In the genomic region with DNA sequence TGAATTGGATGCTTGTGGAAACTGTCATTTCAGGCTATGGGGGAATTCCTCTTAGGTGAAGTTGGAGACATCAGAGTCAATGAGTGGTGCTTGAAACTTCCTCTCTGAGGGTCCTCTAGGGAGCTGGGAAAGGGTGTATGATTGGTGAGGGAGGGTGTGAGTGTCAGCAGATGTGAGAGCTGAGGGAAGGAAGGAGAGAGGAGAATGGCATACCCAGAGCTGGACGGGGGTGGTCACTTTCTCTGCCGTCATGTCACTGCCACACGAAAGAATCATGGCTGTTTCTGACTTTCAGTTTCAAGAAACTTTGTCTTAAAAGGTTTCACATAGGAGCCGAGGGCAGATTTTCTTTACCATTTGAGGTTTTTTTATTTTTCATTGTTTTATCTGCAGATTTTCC, we compare ENCODE assay signal across 13 cellular contexts. TPM values are rescaled to one million over a fixed set of nuclear protein-coding genes. Genes with fewer than 3 reads are reported as not detected.
A peak's percentile ranks its signal among the peaks of the same experiment; 100 is the strongest.
DNase-seq lines count a peak whose midpoint lies in the region; ATAC-seq, FAIRE-seq and TF ChIP-seq lines count a peak whose summit lies in the region.
"Had no signal": no experiment of that assay in that cellular context is flagged by ENCODE, and none has a peak within 500 bp of the region (broad histone marks: within the 10 kb centered on the region; RNA-seq: fewer than 3 reads in every experiment).

No MANE protein-coding gene starts in this region.

- H3K27ac Mint-ChIP-seq in IgD-negative memory B cell (peak overlapping the region in 2 of 3 donors; percentile 17 to 72), chondrocyte (ENCODE audit: unreplicated experiment) (no peak overlapping the region)

- H3K4me3 ChIP-seq in fibroblast of lung (replicated peaks in 1 of 4; ENCODE audit: control extremely low read depth in 1 of 4, insufficient read depth in 1 of 4, low read depth in 3 of 4, low read length in 4 of 4) (peak overlapping the region in 1 of 4 experiments; percentile 14), esophagus squamous epithelium (no peak overlapping the region)
- H3K4me3 ChIP-seq: adrenal gland, gastrocnemius medialis, K562 had no signal

- H3K4me1 Mint-ChIP-seq in IgD-negative memory B cell (peaks cover 28 to 41% (median 33%) of the 10 kb centered on the region in 3 donors), chondrocyte (ENCODE audit: low read depth) (peaks cover 28% of the 10 kb centered on the region)

- TF ChIP-seq POLR2A in GM12892 (IDR thresholded peaks at IDR 0.05; ENCODE audit: low read depth, low read length), result no peak
- TF ChIP-seq POLR2A in esophagus squamous epithelium (IDR thresholded peaks at IDR 0.05), result no peak

- H3K9me3 Mint-ChIP-seq in IgD-negative memory B cell, result no peaks in the 10 kb centered on the region
- H3K9me3 Mint-ChIP-seq in chondrocyte (ENCODE audit: low read depth), result no peaks in the 10 kb centered on the region

- no peak overlapping the region for H3K9ac ChIP-seq in fibroblast of lung (ENCODE audit: insufficient read depth, low read length)

- TF ChIP-seq CTCF in GM20000 (IDR thresholded peaks at IDR 0.05; ENCODE audit: extremely low read depth, missing control alignments), result no peak
- TF ChIP-seq CTCF in fibroblast of lung (conservative IDR thresholded peaks at IDR 0.05 in 1 of 2, IDR thresholded peaks at IDR 0.05 in 1 of 2; ENCODE audit: low read depth in 1 of 2, low read length in 2 of 2), result no peak
- no peak for TF ChIP-seq CTCF in esophagus squamous epithelium (IDR thresholded peaks at IDR 0.05)
- TF ChIP-seq CTCF in chondrocyte (IDR thresholded peaks at IDR 0.05), result no peak

- H3K27me3 ChIP-seq in fibroblast of lung (ENCODE audit: control insufficient read depth, insufficient read depth, low read length), result no peaks in the 10 kb centered on the region
- H3K27me3 ChIP-seq in esophagus squamous epithelium, result no peaks in the 10 kb centered on the region
- H3K27me3 ChIP-seq: adrenal gland, gastrocnemius medialis had no signal

- H2AFZ ChIP-seq in fibroblast of lung (ENCODE audit: low read length), result peak overlapping the region; percentile 1

- H3K27me3 Mint-ChIP-seq in IgD-negative memory B cell, result no peaks in the 10 kb centered on the region
- no peaks in the 10 kb centered on the region for H3K27me3 Mint-ChIP-seq in chondrocyte (ENCODE audit: low read depth)

- no peak for DNase-seq in GM12892 (ENCODE audit: insufficient read length)
- DNase-seq in GM20000 (ENCODE audit: low spot score), result peak; percentile 34
- DNase-seq in fibroblast of lung (ENCODE audit: low read depth in 2 of 2), result no peak
- no peak for DNase-seq in middle frontal gyrus (ENCODE audit: extremely low spot score, low spot score)
- no peak for DNase-seq in esophagus squamous epithelium (lab: John Stamatoyannopoulos, UW)
- DNase-seq in chondrocyte (ENCODE audit: low spot score), result no peak
- DNase-seq: adrenal gland, Calu3, gastrocnemius medialis, OCI-M1 had no signal

- H3K4me2 ChIP-seq in fibroblast of lung (ENCODE audit: extremely low read depth, insufficient read depth, low read length), result no peak overlapping the region

- H3K36me3 Mint-ChIP-seq in IgD-negative memory B cell (peaks cover 16% of the 10 kb centered on the region), chondrocyte (ENCODE audit: low read depth) (peaks cover 11% of the 10 kb centered on the region)

- H3K36me3 ChIP-seq in fibroblast of lung (ENCODE audit: control insufficient read depth, insufficient read depth, low read length) (no peaks in the 10 kb centered on the region), esophagus squamous epithelium (peaks cover 0 to 75% (median 5%) of the 10 kb centered on the region in 3 donors)

- H3K9me3 ChIP-seq in fibroblast of lung (ENCODE audit: control insufficient read depth, insufficient read depth, low read depth, low read length) (no peaks in the 10 kb centered on the region), esophagus squamous epithelium (no peaks in the 10 kb centered on the region)
- H3K9me3 ChIP-seq: adrenal gland, gastrocnemius medialis had no signal

- no peak overlapping the region for H3K27ac ChIP-seq in fibroblast of lung (ENCODE audit: insufficient read depth, low read length)
- no peak overlapping the region for H3K27ac ChIP-seq in esophagus squamous epithelium
- H3K27ac ChIP-seq: adrenal gland, gastrocnemius medialis had no signal

- intact Hi-C loops in esophagus squamous epithelium (cut with DNase I), result no loop called here

- H3K4me1 ChIP-seq in fibroblast of lung (ENCODE audit: control insufficient read depth, extremely low read depth, insufficient read depth, low read length) (no peaks in the 10 kb centered on the region), esophagus squamous epithelium (no peaks in the 10 kb centered on the region)
- H3K4me1 ChIP-seq: adrenal gland, gastrocnemius medialis had no signal

- no peak for ATAC-seq in HG03469 (IDR thresholded peaks at IDR 0.05; ENCODE audit: unreplicated experiment)
- ATAC-seq: gastrocnemius medialis, K562 had no signal

- FAIRE-seq in GM12892 (lab: Jason Lieb, UNC), result peak; percentile 27
- FAIRE-seq: K562 had no signal

- peak overlapping the region in 3 of 4 donors; percentile 12 to 87 (median 86) for H3K4me3 Mint-ChIP-seq in IgD-negative memory B cell
- H3K4me3 Mint-ChIP-seq in chondrocyte (ENCODE audit: unreplicated experiment), result no peak overlapping the region

- no peaks in the 10 kb centered on the region for H3K79me2 ChIP-seq in fibroblast of lung (ENCODE audit: control insufficient read depth, insufficient read depth, low read length)

- 67 to 82% methylated on average over 4 of the region's 4 CpGs for WGBS in esophagus squamous epithelium, 2 donors

- H4K20me1 ChIP-seq in fibroblast of lung (ENCODE audit: control insufficient read depth, extremely low read depth, insufficient read depth, low read length), result no peaks in the 10 kb centered on the region

RNA-seq across cellular contexts. Expression of a gene that starts 50.3 kb away (rescaled TPM):
- 163 TPM for polyA plus RNA-seq in GM12892 (2012; ENCODE audit: missing spikeins)
- polyA plus RNA-seq in IgD-negative memory B cell (83.3 TPM), fibroblast of lung (108 TPM in 2 replicates)
- total RNA-seq in fibroblast of lung (148 and 154 TPM in 2 replicates), esophagus squamous epithelium (100 to 1,000 TPM in 1 of 4 donors, 10 to 100 TPM in 3; 69.5 to 106 (median 93.0) TPM), chondrocyte (43.2 to 53.0 TPM (median 46.7 TPM) in 3 replicates)
- polyA plus RNA-seq in fibroblast of lung (2012), result 113 and 122 TPM in 2 replicates
- 1.4 and 1.7 TPM in 2 replicates for polyA minus RNA-seq in fibroblast of lung (ENCODE audit: low replicate concordance)

RNA-seq across cellular contexts. Expression of a gene that starts 58.8 kb away (rescaled TPM):
- 13.7 TPM for polyA plus RNA-seq in GM12892 (2012; ENCODE audit: missing spikeins)
- 2.3 TPM for polyA plus RNA-seq in IgD-negative memory B cell
- total RNA-seq in fibroblast of lung, result 19.5 and 26.1 TPM in 2 replicates
- 12.0 and 14.9 TPM in 2 replicates for polyA plus RNA-seq in fibroblast of lung
- 10.0 and 11.4 TPM in 2 replicates for polyA plus RNA-seq in fibroblast of lung (2012)
- polyA minus RNA-seq in fibroblast of lung (ENCODE audit: low replicate concordance), result 18.2 and 19.8 TPM in 2 replicates
- 10 to 100 TPM; 12.2 to 24.5 (median 18.2) TPM for total RNA-seq in esophagus squamous epithelium
- total RNA-seq in chondrocyte, result 12.4 to 13.7 TPM (median 12.7 TPM) in 3 replicates

RNA-seq across cellular contexts. Expression of a gene that starts 59.1 kb away (rescaled TPM):
- 11.5 TPM for polyA plus RNA-seq in GM12892 (2012; ENCODE audit: missing spikeins)
- polyA plus RNA-seq in IgD-negative memory B cell (5.4 TPM), fibroblast of lung (20.2 and 30.5 TPM in 2 replicates)
- total RNA-seq in fibroblast of lung (12.8 and 17.5 TPM in 2 replicates), esophagus squamous epithelium (10 to 100 TPM in 3 of 4 donors, 1 to 10 TPM in 1; 8.1 to 16.1 (median 12.7) TPM), chondrocyte (6.7 to 7.3 TPM (median 6.9 TPM) in 3 replicates)
- polyA plus RNA-seq in fibroblast of lung (2012), result 15.0 and 23.1 TPM in 2 replicates
- 3.5 and 5.4 TPM in 2 replicates for polyA minus RNA-seq in fibroblast of lung (ENCODE audit: low replicate concordance)
